Comparison of ENCODE assay signal across 33 cellular contexts in the genomic region with DNA sequence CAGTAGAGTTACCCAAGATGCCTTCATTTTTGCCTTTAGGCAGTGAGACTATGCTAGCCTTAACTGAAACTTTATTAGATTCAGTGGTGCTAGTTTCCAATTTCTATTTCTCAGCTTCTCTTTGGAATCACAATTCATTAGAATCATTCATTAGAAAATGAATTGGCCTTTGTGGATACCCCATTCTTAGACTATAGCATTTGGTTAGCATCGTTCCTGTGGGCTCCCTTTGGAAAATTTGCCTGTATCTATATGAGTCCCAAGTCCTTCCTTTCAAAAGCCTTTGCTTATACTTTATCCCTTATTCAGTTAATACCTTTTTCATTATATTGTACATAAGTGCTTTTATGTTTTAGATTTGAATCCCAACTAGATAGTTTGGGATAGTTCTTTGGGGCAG.
"Had no signal": no experiment of that assay in that cellular context is flagged by ENCODE, and none has a peak within 500 bp of the region (broad histone marks: within the 10 kb centered on the region; RNA-seq: fewer than 3 reads in every experiment).

No MANE protein-coding gene starts in this region.

- H3K4me3 ChIP-seq: adrenal gland, ascending aorta, body of pancreas, breast epithelium, cardiac muscle cell had no signal

- H3K4me1 ChIP-seq: breast epithelium had no signal

- H3K27ac ChIP-seq: adrenal gland, ascending aorta, body of pancreas, brain microvascular endothelial cell, breast epithelium, cardiac muscle cell had no signal

- H3K9me3 ChIP-seq: adrenal gland, ascending aorta, body of pancreas, breast epithelium had no signal

- H3K27me3 ChIP-seq: adrenal gland, ascending aorta, body of pancreas, brain microvascular endothelial cell, breast epithelium, cardiac muscle cell had no signal

- H3K36me3 ChIP-seq: adrenal gland, ascending aorta, brain microvascular endothelial cell, breast epithelium, cardiac muscle cell had no signal

- DNase-seq: activated effector memory CD4-positive, alpha-beta T cell treated with anti-CD3 and anti-CD28 coated beads, Interleukin-2, amount 50 U/mL, for 16 hours; activated effector memory CD4-positive, alpha-beta T cell treated with Interleukin-2 at 50 U/mL for 16 hours; activated gamma-delta T cell; activated gamma-delta T cell treated with Interleukin-2 at 50 U/mL for 16 hours; activated naive CD4-positive, alpha-beta T cell; activated naive CD4-positive, alpha-beta T cell treated with anti-CD3 and anti-CD28 coated beads for 36 hours; activated naive CD4-positive, alpha-beta T cell treated with anti-CD3 and anti-CD28 coated beads, Interleukin-2, amount 10 ng/mL, durations not matched to agents 7 days and 5 days; activated naive CD4-positive, alpha-beta T cell treated with anti-CD3 and anti-CD28 coated beads, Interleukin-2, amount 50 U/mL, for 16 hours; activated naive CD4-positive, alpha-beta T cell treated with Interleukin-2 at 50 U/mL for 16 hours; activated naive CD8-positive, alpha-beta T cell treated with anti-CD3 and anti-CD28 coated beads for 36 hours; activated naive CD8-positive, alpha-beta T cell treated with anti-CD3 and anti-CD28 coated beads, Interleukin-2, amount 10 ng/mL, durations not matched to agents 7 days and 5 days; activated naive CD8-positive, alpha-beta T cell treated with anti-CD3 and anti-CD28 coated beads, Interleukin-2, amount 50 U/mL, for 24 hours; activated T-cell treated with anti-CD3 and anti-CD28 coated beads, Interleukin-2, amount 50 U/mL, for 24 hours; activated T-cell treated with anti-CD3 and anti-CD28 coated beads, Interleukin-2, amount 50 U/mL, for 4 hours; activated T-cell treated with anti-CD3 and anti-CD28 coated beads, Interleukin-2, amount 50 U/mL, for 48 hours; activated T-cell treated with anti-CD3 and anti-CD28 coated beads, Interleukin-2, amount 50 U/mL, for 72 hours; adrenal gland; amniotic stem cell; amygdala; anterior cingulate cortex; aorta; body of pancreas; brain microvascular endothelial cell; caudate nucleus; central memory CD4-positive, alpha-beta T cell; cerebellar nuclear complex had no signal

- ATAC-seq: activated naive CD4-positive, alpha-beta T cell treated with anti-CD3 and anti-CD28 coated beads, Interleukin-2, amount 50 U/mL, for 72 hours; activated naive CD8-positive, alpha-beta T cell treated with anti-CD3 and anti-CD28 coated beads, Interleukin-2, amount 50 U/mL, for 24 hours; activated T-cell treated with anti-CD3 and anti-CD28 coated beads, Interleukin-2, amount 50 U/mL, for 4 hours; activated T-cell treated with anti-CD3 and anti-CD28 coated beads, Interleukin-2, amount 50 U/mL, for 72 hours; activated T-helper 17 cell treated with anti-CD3 and anti-CD28 coated beads, Interleukin-2, amount 50 U/mL, for 72 hours; body of pancreas had no signal

- FAIRE-seq: astrocyte, bronchial epithelial cell had no signal
